In the genomic region with DNA sequence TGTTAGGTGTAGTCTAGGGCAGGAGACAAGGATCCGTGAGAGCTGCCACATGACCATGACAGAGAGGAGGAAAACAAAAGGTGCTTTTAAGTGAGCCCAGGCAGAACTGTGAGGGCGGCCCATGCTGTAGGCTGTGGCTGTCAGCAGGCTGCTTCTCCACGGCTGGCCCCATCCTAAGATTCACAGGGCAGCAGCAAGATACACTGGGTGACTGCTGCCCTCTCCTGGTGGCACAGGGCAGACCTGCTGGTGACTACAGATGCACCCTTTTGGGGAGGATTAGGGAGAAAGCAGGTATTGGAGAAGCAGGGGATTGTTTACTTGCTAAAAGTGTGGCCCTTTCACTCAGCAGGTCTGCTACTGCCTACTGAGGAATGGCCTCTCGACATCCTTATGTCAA, we compare ENCODE assay signal across 8 cellular contexts.
DNase-seq lines count a peak whose midpoint lies in the region; ATAC-seq, FAIRE-seq and TF ChIP-seq lines count a peak whose summit lies in the region.
"Not testable (repeated sequence)": the region's sequence is repeated elsewhere in the genome, so short reads cannot be mapped to it uniquely, and the experiment has no call there.

No MANE protein-coding gene starts in this region.

- intact Hi-C loops in breast epithelium (cut with DNase I; ENCODE audit: low total_unique reads); left ventricle myocardium inferior (cut with micrococcal nuclease); pancreas (cut with DNase I): not testable (repeated sequence)

- not testable (repeated sequence) for TF ChIP-seq EP300 in Ishikawa (IDR thresholded peaks at IDR 0.05; ENCODE audit: borderline replicate concordance)

- not testable (repeated sequence) for H3K4me3 ChIP-seq in OCI-LY3 (ENCODE audit: low read length); breast epithelium; left ventricle myocardium inferior; pancreas

- ATAC-seq in pancreas, result not testable (repeated sequence)

- H3K4me3 Mint-ChIP-seq in activated CD4-positive, alpha-beta T cell treated with anti-CD3 and anti-CD28 coated beads, Interleukin-2, amount 10 ng/mL, durations not matched to agents 7 days and 5 days, result not testable (repeated sequence)

- 9 to 12% methylated on average over 2 to 4 of the region's 4 CpGs for WGBS in pancreas, 2 donors

- not testable (repeated sequence) for H3K9me3 ChIP-seq in OCI-LY3 (ENCODE audit: insufficient read depth, low read length); breast epithelium; left ventricle myocardium inferior (replicated peaks); pancreas

- H3K27me3 Mint-ChIP-seq in activated CD4-positive, alpha-beta T cell treated with anti-CD3 and anti-CD28 coated beads, Interleukin-2, amount 10 ng/mL, durations not matched to agents 7 days and 5 days, result not testable (repeated sequence)

- not testable (repeated sequence) for H3K36me3 Mint-ChIP-seq in activated CD4-positive, alpha-beta T cell treated with anti-CD3 and anti-CD28 coated beads, Interleukin-2, amount 10 ng/mL, durations not matched to agents 7 days and 5 days (ENCODE audit: low read depth)

- POLR2A ChIA-PET in activated CD4-positive, alpha-beta T cell treated with anti-CD3 and anti-CD28 coated beads, Interleukin-2, amount 10 ng/mL, durations not matched to agents 7 days and 5 days (lab: Charles Lee), result not testable (repeated sequence)

- CTCF ChIA-PET in activated CD4-positive, alpha-beta T cell treated with anti-CD3 and anti-CD28 coated beads, Interleukin-2, amount 10 ng/mL, durations not matched to agents 7 days and 5 days (lab: Charles Lee), result not testable (repeated sequence)

- TF ChIP-seq RAD21 in Ishikawa (IDR thresholded peaks at IDR 0.05; ENCODE audit: low read depth), result peak; percentile 58; the same call in 1 of the 2 replicates

- H3K9me3 Mint-ChIP-seq in activated CD4-positive, alpha-beta T cell treated with anti-CD3 and anti-CD28 coated beads, Interleukin-2, amount 10 ng/mL, durations not matched to agents 7 days and 5 days, result not testable (repeated sequence)

- H3K27ac Mint-ChIP-seq in activated CD4-positive, alpha-beta T cell treated with anti-CD3 and anti-CD28 coated beads, Interleukin-2, amount 10 ng/mL, durations not matched to agents 7 days and 5 days, result not testable (repeated sequence)

- H3K4me1 Mint-ChIP-seq in activated CD4-positive, alpha-beta T cell treated with anti-CD3 and anti-CD28 coated beads, Interleukin-2, amount 10 ng/mL, durations not matched to agents 7 days and 5 days, result not testable (repeated sequence)

- H2AFZ ChIP-seq in OCI-LY3 (ENCODE audit: low read depth, low read length), result not testable (repeated sequence)

- not testable (repeated sequence) for TF ChIP-seq POLR2A in breast epithelium (IDR thresholded peaks at IDR 0.05)

- not testable (repeated sequence) for H3K4me1 ChIP-seq in OCI-LY3 (ENCODE audit: low read length); breast epithelium; left ventricle myocardium inferior; pancreas

- not testable (repeated sequence) for H3K27me3 ChIP-seq in OCI-LY3 (ENCODE audit: low read depth, low read length); breast epithelium; left ventricle myocardium inferior (ENCODE audit: low read depth); pancreas

- TF ChIP-seq CTCF in 22Rv1 (IDR thresholded peaks at IDR 0.05) (peak; percentile 84), OCI-LY3 (IDR thresholded peaks at IDR 0.05; ENCODE audit: low read depth, low read length) (peak; percentile 33), breast epithelium (IDR thresholded peaks at IDR 0.05) (peak in 2 of 3 donors; percentile 23 to 24), left ventricle myocardium inferior (IDR thresholded peaks at IDR 0.05; ENCODE audit: borderline replicate concordance) (peak; percentile 67), pancreas (IDR thresholded peaks at IDR 0.05) (peak; percentile 21 to 46 (median 31))

- not testable (repeated sequence) for H3K4me2 ChIP-seq in OCI-LY3 (ENCODE audit: low read length)

- H3K36me3 ChIP-seq in OCI-LY3 (replicated peaks; ENCODE audit: low read depth, low read length); breast epithelium; left ventricle myocardium inferior; pancreas: not testable (repeated sequence)

- DNase-seq in EH (ENCODE audit: low read depth) (peak; percentile 23), pancreas (peak in 1 of 6 donors; percentile 35)
- peak; percentile 35 for DNase-seq in activated CD4-positive, alpha-beta T cell treated with anti-CD3 and anti-CD28 coated beads, Interleukin-2, amount 10 ng/mL, durations not matched to agents 7 days and 5 days
- not testable (repeated sequence) for DNase-seq in breast epithelium (ENCODE audit: low spot score in 2 of 2); left ventricle myocardium inferior

- H3K27ac ChIP-seq in 22Rv1; OCI-LY3 (ENCODE audit: low read length); breast epithelium; left ventricle myocardium inferior (replicated peaks); pancreas: not testable (repeated sequence)

- FAIRE-seq in pancreas (lab: Jason Lieb, UNC), result not testable (repeated sequence)

- H4K20me1 ChIP-seq in OCI-LY3 (ENCODE audit: insufficient read depth, low read length), result not testable (repeated sequence)

- not testable (repeated sequence) for H3K9ac ChIP-seq in OCI-LY3 (ENCODE audit: low read length)

- H3K79me2 ChIP-seq in OCI-LY3 (ENCODE audit: low read length), result not testable (repeated sequence)

Comparison
In these comparisons a context has a peak if more than half of its experiments do, and no peak if none do; other contexts are left out.
1. CTCF ChIP-seq: peak in every context shown above with its lines; median percentile 84 in 22Rv1; 67 in left ventricle myocardium inferior; 33 in OCI-LY3; 31 in pancreas; 24 in breast epithelium.